ENCODE assay signal across 8 cellular contexts in the genomic region with DNA sequence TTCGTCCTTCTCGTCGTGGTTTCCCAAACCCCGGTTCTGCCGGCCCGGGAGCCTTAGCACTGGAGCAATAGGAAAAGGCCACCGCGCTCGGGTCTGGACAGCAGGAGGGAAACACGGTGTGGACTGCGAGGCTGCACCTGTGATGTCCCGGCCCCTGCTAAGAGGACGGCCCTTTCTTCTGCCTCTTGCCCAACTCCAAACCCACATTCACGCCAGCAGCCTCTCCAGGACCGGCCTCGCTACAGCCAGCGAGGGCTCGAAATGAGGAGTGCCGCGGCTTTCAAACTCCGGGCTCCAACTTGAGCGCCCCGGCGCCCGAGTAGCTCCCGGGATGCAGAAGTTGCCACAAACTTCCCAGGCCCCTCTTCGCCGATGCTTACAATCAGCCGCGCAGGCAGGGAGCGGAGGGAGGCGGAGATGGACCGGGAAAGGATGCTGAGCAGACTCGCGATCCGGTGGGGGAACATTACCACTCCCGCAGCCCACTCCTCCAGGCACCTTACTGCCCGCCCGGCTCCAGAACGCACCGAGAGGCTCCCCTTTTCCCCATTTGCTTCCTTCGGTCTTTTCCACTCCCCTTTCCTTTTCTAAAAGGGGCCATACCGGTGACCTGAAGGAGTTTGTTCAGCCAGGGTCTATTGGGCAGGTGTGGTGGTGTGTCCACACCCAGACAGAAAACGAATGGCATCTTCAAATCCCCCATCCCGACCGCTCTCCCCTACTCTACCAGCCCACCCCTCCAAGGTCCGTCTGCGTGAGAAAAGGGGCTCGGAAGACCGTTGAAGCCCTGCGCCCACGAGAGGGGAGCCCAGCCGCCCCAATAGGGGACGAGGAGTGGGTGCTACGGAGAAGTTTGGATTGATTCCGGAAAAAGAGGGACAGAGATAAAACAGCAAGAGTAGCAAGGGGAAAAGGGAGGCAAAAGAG. TPM values are rescaled to one million over a fixed set of nuclear protein-coding genes. Genes with fewer than 3 reads are reported as not detected.
DNase-seq lines count a peak whose midpoint lies in the region; ATAC-seq and TF ChIP-seq lines count a peak whose summit lies in the region.

No MANE protein-coding gene starts in this region.

- no peaks in the 10 kb centered on the region for H3K27me3 ChIP-seq in parathyroid adenoma (ENCODE audit: control insufficient read depth, insufficient read depth, low read length)

- H3K36me3 ChIP-seq in parathyroid adenoma (ENCODE audit: control insufficient read depth, insufficient read depth, low read length), result no peaks in the 10 kb centered on the region

- H3K27ac ChIP-seq in parathyroid adenoma, result no peak overlapping the region

- no peak for TF ChIP-seq CTCF in parathyroid adenoma (IDR thresholded peaks at IDR 0.05)

- H3K27ac Mint-ChIP-seq in activated T-helper 2 cell treated with anti-CD3 and anti-CD28 coated beads, Interferon-gamma antibody, Interleukin-2, Interleukin-4, amounts not matched to agents 10 μg/mL and 5 μg/mL and 100 μg/mL, durations not matched to agents 14 hours and 24 hours and 36 hours, result peak overlapping the region; percentile 97

- no peak overlapping the region for H3K9ac ChIP-seq in parathyroid adenoma

- in situ Hi-C loops in KBM-7 (cut with MboI; ENCODE audit: low pct_unique_long_range_greater_than_20kb, low sequenced_read_pairs), result loop anchor here (25.0 kb wide), 1 partner anchor 318 kb away; no protein-coding TSS in a partner anchor

- peak overlapping the region; percentile 59 for H3K4me2 ChIP-seq in parathyroid adenoma (ENCODE audit: low read length)

- peaks cover 4% of the 10 kb centered on the region for H3K9me3 Mint-ChIP-seq in activated T-helper 2 cell treated with anti-CD3 and anti-CD28 coated beads, Interferon-gamma antibody, Interleukin-2, Interleukin-4, amounts not matched to agents 10 μg/mL and 5 μg/mL and 100 μg/mL, durations not matched to agents 14 hours and 24 hours and 36 hours

- ATAC-seq in Right ventricle myocardium superior (ENCODE audit: poor library complexity) (peak; percentile 19), GM18867 (IDR thresholded peaks at IDR 0.05; ENCODE audit: unreplicated experiment) (no peak), HG02870 (IDR thresholded peaks at IDR 0.05; ENCODE audit: unreplicated experiment) (no peak)

- peak overlapping the region; percentile 61 for H3K4me3 ChIP-seq in parathyroid adenoma (ENCODE audit: low read depth, low read length)

- intact Hi-C loops in activated T-helper 2 cell treated with anti-CD3 and anti-CD28 coated beads, Interferon-gamma antibody, Interleukin-2, Interleukin-4, amounts not matched to agents 10 μg/mL and 5 μg/mL and 100 μg/mL, durations not matched to agents 14 hours and 24 hours and 36 hours (cut with micrococcal nuclease), result loop anchor here (1.0 to 2.0 kb wide), 4 partner anchors 8 to 545 kb away; no protein-coding TSS in a partner anchor
- intact Hi-C loops in Right ventricle myocardium superior (cut with DNase I), result no loop called here

- H3K4me3 Mint-ChIP-seq in activated T-helper 2 cell treated with anti-CD3 and anti-CD28 coated beads, Interferon-gamma antibody, Interleukin-2, Interleukin-4, amounts not matched to agents 10 μg/mL and 5 μg/mL and 100 μg/mL, durations not matched to agents 14 hours and 24 hours and 36 hours (ENCODE audit: low read depth), result peak overlapping the region; percentile 97

- peaks cover 33% of the 10 kb centered on the region for H3K4me1 Mint-ChIP-seq in activated T-helper 2 cell treated with anti-CD3 and anti-CD28 coated beads, Interferon-gamma antibody, Interleukin-2, Interleukin-4, amounts not matched to agents 10 μg/mL and 5 μg/mL and 100 μg/mL, durations not matched to agents 14 hours and 24 hours and 36 hours (ENCODE audit: low read depth)

- DNase-seq in Ammon's horn (ENCODE audit: low spot score) (peak; percentile 14), KBM-7 (peak; percentile 65), Right ventricle myocardium superior (peak; percentile 48), HPDE6-E6E7 (ENCODE audit: extremely low spot score) (no peak)
- no peak for DNase-seq in activated T-helper 2 cell treated with anti-CD3 and anti-CD28 coated beads, Interferon-gamma antibody, Interleukin-2, Interleukin-4, amounts not matched to agents 10 μg/mL and 5 μg/mL and 100 μg/mL, durations not matched to agents 14 hours and 24 hours and 36 hours (ENCODE audit: low spot score)

- H3K79me2 ChIP-seq in parathyroid adenoma, result no peaks in the 10 kb centered on the region

- H2AFZ ChIP-seq in parathyroid adenoma, result peak overlapping the region; percentile 62

- no peaks in the 10 kb centered on the region for H3K9me3 ChIP-seq in parathyroid adenoma (ENCODE audit: control insufficient read depth, low read length)

- no peaks in the 10 kb centered on the region for H3K27me3 Mint-ChIP-seq in activated T-helper 2 cell treated with anti-CD3 and anti-CD28 coated beads, Interferon-gamma antibody, Interleukin-2, Interleukin-4, amounts not matched to agents 10 μg/mL and 5 μg/mL and 100 μg/mL, durations not matched to agents 14 hours and 24 hours and 36 hours (ENCODE audit: low read depth)

- peaks cover 89% of the 10 kb centered on the region for H3K36me3 Mint-ChIP-seq in activated T-helper 2 cell treated with anti-CD3 and anti-CD28 coated beads, Interferon-gamma antibody, Interleukin-2, Interleukin-4, amounts not matched to agents 10 μg/mL and 5 μg/mL and 100 μg/mL, durations not matched to agents 14 hours and 24 hours and 36 hours (ENCODE audit: low read depth)

- H3K4me1 ChIP-seq in parathyroid adenoma, result no peaks in the 10 kb centered on the region

RNA-seq across cellular contexts. Expression of a gene that starts 18.8 kb away (rescaled TPM):
- 831 and 866 TPM in 2 replicates for total RNA-seq in activated T-helper 2 cell treated with anti-CD3 and anti-CD28 coated beads, Interferon-gamma antibody, Interleukin-2, Interleukin-4, amounts not matched to agents 10 μg/mL and 5 μg/mL and 100 μg/mL, durations not matched to agents 14 hours and 24 hours and 36 hours
- total RNA-seq in Right ventricle myocardium superior, result 41.7 TPM

Comparison
In these comparisons a context has a peak if more than half of its experiments do, and no peak if none do; other contexts are left out.
1. DNase-seq: peak in Ammon's horn (single experiment), KBM-7 (single experiment) and Right ventricle myocardium superior (single experiment); none in activated T-helper 2 cell treated with anti-CD3 and anti-CD28 coated beads, Interferon-gamma antibody, Interleukin-2, Interleukin-4, amounts not matched to agents 10 μg/mL and 5 μg/mL and 100 μg/mL, durations not matched to agents 14 hours and 24 hours and 36 hours (single experiment) and HPDE6-E6E7 (single experiment).
2. RNA of a gene that starts 18.8 kb away (total RNA-seq): 831 to 866 TPM in activated T-helper 2 cell treated with anti-CD3 and anti-CD28 coated beads, Interferon-gamma antibody, Interleukin-2, Interleukin-4, amounts not matched to agents 10 μg/mL and 5 μg/mL and 100 μg/mL, durations not matched to agents 14 hours and 24 hours and 36 hours; 41.7 TPM in Right ventricle myocardium superior (single experiment); every median in the first group is over 10 times any median in the second.